Comparison of ENCODE assay signal across 13 cellular contexts in genomic region chr2:65378308-65378689, GRCh38. TPM values are rescaled to one million over a fixed set of nuclear protein-coding genes. Genes with fewer than 3 reads are reported as not detected.
DNase-seq lines count a peak whose midpoint lies in the region; ATAC-seq and TF ChIP-seq lines count a peak whose summit lies in the region.
"Had no signal": no experiment of that assay in that cellular context is flagged by ENCODE, and none has a peak within 500 bp of the region (broad histone marks: within the 10 kb centered on the region; RNA-seq: fewer than 3 reads in every experiment).

No MANE protein-coding gene starts in this region.

- peaks cover 19% of the 10 kb centered on the region for H3K36me3 Mint-ChIP-seq in HFFc6 (ENCODE audit: low read depth)
- H3K36me3 Mint-ChIP-seq in CD14-positive monocyte: peaks cover 0 to 3% of the 10 kb centered on the region in 2 donors

- in situ Hi-C loops in mammary epithelial cell (cut with MboI; ENCODE audit: low sequenced_read_pairs in 2 of 2): no loop called here

- peaks cover 72% of the 10 kb centered on the region for H4K20me1 ChIP-seq in SK-N-SH (ENCODE audit: insufficient read depth)
- no peaks in the 10 kb centered on the region for H4K20me1 ChIP-seq in mammary epithelial cell (ENCODE audit: insufficient read depth, low read length)
- peaks cover 25% of the 10 kb centered on the region for H4K20me1 ChIP-seq in osteoblast (ENCODE audit: insufficient read depth, low read length)

- BruUV-seq in mammary epithelial cell (replicated peaks; lab: Mats Ljungman, UMichigan): no TSS peak

- intact Hi-C loops in mammary epithelial cell (cut with micrococcal nuclease): no loop called here
- intact Hi-C loops in CD14-positive monocyte (cut with micrococcal nuclease): no loop called here

- H3K27ac Mint-ChIP-seq in HFFc6 (peak overlapping the region; percentile 77), CD14-positive monocyte (no peak overlapping the region)

- H2AFZ ChIP-seq in SK-N-SH (ENCODE audit: low read depth) (no peak overlapping the region), mammary epithelial cell (ENCODE audit: low read depth, low read length) (no peak overlapping the region), osteoblast (ENCODE audit: low read length) (no peak overlapping the region)

- H3K27ac ChIP-seq in SK-N-SH (ENCODE audit: low read depth in 2 of 2, low read length in 1 of 2) (peak overlapping the region in 1 of 2 experiments; percentile 65; a peak in 1 of 4 replicates), mammary epithelial cell (ENCODE audit: insufficient read depth, low read depth, low read length) (peak overlapping the region; percentile 44), osteoblast (ENCODE audit: low read depth, low read length) (no peak overlapping the region)

- H3K9ac ChIP-seq in SK-N-SH (no peak overlapping the region), mammary epithelial cell (ENCODE audit: insufficient read depth, low read length) (no peak overlapping the region)

- peak overlapping the region; percentile 72 for H3K4me2 ChIP-seq in SK-N-SH
- H3K4me2 ChIP-seq in mammary epithelial cell (ENCODE audit: insufficient read depth, low read depth, low read length): peak overlapping the region; percentile 9
- peak overlapping the region; percentile 63 for H3K4me2 ChIP-seq in osteoblast (ENCODE audit: insufficient read depth, low read length)

- WGBS in SK-N-SH (ENCODE audit: low lambda C conversion rate): 95% methylated on average over 4 of the region's 4 CpGs
- WGBS in mammary epithelial cell (ENCODE audit: low coverage, missing lambda C conversion rate): 97% methylated on average over 4 of the region's 4 CpGs

- peaks cover 98% of the 10 kb centered on the region for H3K4me1 Mint-ChIP-seq in HFFc6 (ENCODE audit: low read depth)
- peaks cover 45% of the 10 kb centered on the region for H3K4me1 Mint-ChIP-seq in CD14-positive monocyte

- TF ChIP-seq EP300 in SK-N-SH (IDR thresholded peaks at IDR 0.05; ENCODE audit: borderline replicate concordance in 1 of 2, low read depth in 1 of 2, low read length in 1 of 2): no peak

- dilution Hi-C loops in mammary epithelial cell (cut with HindIII; ENCODE audit: low sequenced_read_pairs): no loop called here

- H3K4me3 ChIP-seq in SK-N-SH (ENCODE audit: low read depth in 2 of 2, low read length in 1 of 2) (no peak overlapping the region), mammary epithelial cell (replicated peaks in 1 of 3; ENCODE audit: insufficient read depth in 1 of 3, low read depth in 2 of 3, low read length in 3 of 3) (no peak overlapping the region), osteoblast (ENCODE audit: insufficient read depth, low read length) (no peak overlapping the region)

- H3F3A ChIP-seq in SK-N-SH (replicated peaks; ENCODE audit: insufficient read depth): peaks cover 14% of the 10 kb centered on the region

- H3K27me3 ChIP-seq in SK-N-SH (ENCODE audit: insufficient read depth) (no peaks in the 10 kb centered on the region), mammary epithelial cell (ENCODE audit: insufficient read depth, low read length) (no peaks in the 10 kb centered on the region), osteoblast (ENCODE audit: insufficient read depth, low read length) (no peaks in the 10 kb centered on the region)

- ATAC-seq in SK-N-SH treated with all-trans-retinoic acid at 6 μM for 48 hours (no peak), HG02623 (IDR thresholded peaks at IDR 0.05; ENCODE audit: unreplicated experiment) (no peak), HG03280 (IDR thresholded peaks at IDR 0.05; ENCODE audit: unreplicated experiment) (no peak)

- H3K79me2 ChIP-seq in SK-N-SH (ENCODE audit: insufficient read depth) (peaks cover 92% of the 10 kb centered on the region), mammary epithelial cell (ENCODE audit: insufficient read depth, low read length) (peaks cover 80% of the 10 kb centered on the region), osteoblast (ENCODE audit: insufficient read depth, low read length) (peaks cover 83% of the 10 kb centered on the region)

- no peaks in the 10 kb centered on the region for H3K9me2 ChIP-seq in SK-N-SH

- DNase-seq in SK-N-SH: no peak
- DNase-seq in HFFc6: no peak
- no peak for DNase-seq in mammary epithelial cell
- DNase-seq in osteoblast (ENCODE audit: insufficient read length, low spot score, missing footprints): no peak
- DNase-seq in CD14-positive monocyte (ENCODE audit: low spot score): no peak
- DNase-seq: 8988T, NCI-H1417 treated with DMSO at 0.1 percent for 48 hours, NCI-H1930, NCI-H446, OCI-M1 had no signal

- H3K4me3 Mint-ChIP-seq in HFFc6: peak overlapping the region; percentile 61; the same call in 1 of the 2 replicates
- no peak overlapping the region for H3K4me3 Mint-ChIP-seq in CD14-positive monocyte

- no peaks in the 10 kb centered on the region for H3K9me3 ChIP-seq in SK-N-SH
- H3K9me3 ChIP-seq in mammary epithelial cell (replicated peaks; ENCODE audit: insufficient read depth, low read length): no peaks in the 10 kb centered on the region
- no peaks in the 10 kb centered on the region for H3K9me3 ChIP-seq in osteoblast (ENCODE audit: low read depth, low read length)

- H3K9me3 Mint-ChIP-seq in HFFc6: no peaks in the 10 kb centered on the region
- no peaks in the 10 kb centered on the region for H3K9me3 Mint-ChIP-seq in CD14-positive monocyte

- POLR2A ChIA-PET in SK-N-SH (lab: Yijun Ruan, JAX): no interaction called here

- H3K4me1 ChIP-seq in SK-N-SH (ENCODE audit: control insufficient read depth in 1 of 2, insufficient read depth in 2 of 2, low read depth in 1 of 2, low read length in 1 of 2): peaks cover 20 to 31% of the 10 kb centered on the region in 2 experiments; a peak in 3 of 4 replicates
- peaks cover 77% of the 10 kb centered on the region for H3K4me1 ChIP-seq in mammary epithelial cell (ENCODE audit: insufficient read depth, low read length)
- H3K4me1 ChIP-seq in osteoblast (ENCODE audit: insufficient read depth, low read length): peaks cover 42% of the 10 kb centered on the region

- no peak for TF ChIP-seq RAD21 in SK-N-SH (IDR thresholded peaks at IDR 0.05; ENCODE audit: low read length)

- H3K27me3 Mint-ChIP-seq in HFFc6 (ENCODE audit: insufficient read depth): peaks cover 5% of the 10 kb centered on the region
- peaks cover 0 to 4% (median 0%) of the 10 kb centered on the region in 3 donors for H3K27me3 Mint-ChIP-seq in CD14-positive monocyte (ENCODE audit: low read depth in 3 of 3)

- peaks cover 0 to 11% of the 10 kb centered on the region in 2 experiments for H3K36me3 ChIP-seq in SK-N-SH (replicated peaks in 1 of 2; ENCODE audit: control insufficient read depth in 1 of 2, insufficient read depth in 2 of 2, low read length in 1 of 2)
- no peaks in the 10 kb centered on the region for H3K36me3 ChIP-seq in mammary epithelial cell (ENCODE audit: insufficient read depth, low read length)
- H3K36me3 ChIP-seq in osteoblast (ENCODE audit: insufficient read depth, low read length): no peaks in the 10 kb centered on the region

- CTCF ChIA-PET in SK-N-SH (lab: Yijun Ruan, JAX) (interaction anchor here (1.2 kb wide), 1 partner anchor 10 kb away, joined by 4 read pairs; no protein-coding TSS in a partner anchor), mammary epithelial cell (lab: Charles Lee; ENCODE audit: low non-redundant PET) (no interaction called here)

- no peak for TF ChIP-seq CTCF in SK-N-SH (IDR thresholded peaks at IDR 0.05)
- no peak for TF ChIP-seq CTCF in HFFc6 (IDR thresholded peaks at IDR 0.05)
- TF ChIP-seq CTCF in mammary epithelial cell (conservative IDR thresholded peaks at IDR 0.05 in 1 of 2, IDR thresholded peaks at IDR 0.05 in 1 of 2; ENCODE audit: extremely low read depth in 1 of 2, insufficient read depth in 1 of 2, low read depth in 1 of 2, low read length in 2 of 2): no peak
- no peak for TF ChIP-seq CTCF in osteoblast (IDR thresholded peaks at IDR 0.05; ENCODE audit: extremely low read depth, low read depth, low read length)
- TF ChIP-seq CTCF in CD14-positive monocyte (IDR thresholded peaks at IDR 0.05): no peak

TF ChIP-seq in SK-N-SH, 30 proteins besides CTCF, POLR2A, EP300 and RAD21 (continues in another document):
- no peak for TF ChIP-seq RCOR1 (IDR thresholded peaks at IDR 0.05; ENCODE audit: low read length)
- TF ChIP-seq SMC3 (IDR thresholded peaks at IDR 0.05; ENCODE audit: low read depth, low read length): no peak

TF ChIP-seq in SK-N-SH treated with all-trans-retinoic acid at 6 μM for 48 hours, 23 proteins besides CTCF, POLR2A, EP300 and RAD21 (continues in another document):
- TF ChIP-seq ZC3H10 (CRISPR knock-in tag; IDR thresholded peaks at IDR 0.05): no peak
- no peak for TF ChIP-seq BACH2 (CRISPR knock-in tag; IDR thresholded peaks at IDR 0.05; ENCODE audit: borderline replicate concordance)
- TF ChIP-seq TOX (CRISPR knock-in tag; IDR thresholded peaks at IDR 0.05; ENCODE audit: borderline replicate concordance): no peak
- TF ChIP-seq OSR1 (CRISPR knock-in tag; IDR thresholded peaks at IDR 0.05): no peak
- no peak for TF ChIP-seq CREB5 (CRISPR knock-in tag; IDR thresholded peaks at IDR 0.05; ENCODE audit: low read depth)

RNA-seq across cellular contexts. Expression of gene SPRED2, which starts 54.1 kb away (rescaled TPM):
- 13.5 and 21.9 TPM in 2 replicates for polyA plus RNA-seq in SK-N-SH (2012; rRNA removed)
- 18.4 and 21.2 TPM in 2 replicates for polyA plus RNA-seq in SK-N-SH (2012; cell fraction: cytosol; rRNA removed)
- 17.0 and 22.9 TPM in 2 replicates for polyA plus RNA-seq in SK-N-SH (2012; cell fraction: nucleus; rRNA removed)
- 10 to 100 TPM; 28.7 to 38.5 (median 33.3) TPM for total RNA-seq in HFFc6 (2021; fragmentation: NEBNext Ultra II Directional; extraction: Animal tissue kit (Norgen Biotek cat#: 25700))
- 10 to 100 TPM; 14.7 to 60.6 TPM for total RNA-seq in mammary epithelial cell
- 40.5 TPM for polyA plus RNA-seq in mammary epithelial cell
- 89.9 TPM for polyA minus RNA-seq in mammary epithelial cell
- total RNA-seq in osteoblast: 15.3 and 17.4 TPM in 2 replicates
- under 1 TPM; 0.20 to 0.33 TPM for polyA plus RNA-seq in CD14-positive monocyte

Comparison
In these comparisons a context has a peak if more than half of its experiments do, and no peak if none do; other contexts are left out.
1. H3K4me2 ChIP-seq: peak in every context shown above with its lines; median percentile 72 in SK-N-SH; 63 in osteoblast; 9 in mammary epithelial cell.